In genomic region chr16:69089091-69089912, GRCh38 we compare ENCODE assay signal across 8 cellular contexts. TPM values are rescaled to one million over a fixed set of nuclear protein-coding genes. Genes with fewer than 3 reads are reported as not detected.
DNase-seq lines count a peak whose midpoint lies in the region; ATAC-seq and TF ChIP-seq lines count a peak whose summit lies in the region.

No MANE protein-coding gene starts in this region.

- ATAC-seq in heart left ventricle: peak in 3 of 4 donors; percentile 36 to 58 (median 49)
- ATAC-seq in Panc1: peak; percentile 90

- DNase-seq in heart left ventricle (peak in 1 of 5 donors; percentile 54), cardiac septum (ENCODE audit: low spot score) (no peak), Panc1 (ENCODE audit: low read depth, low spot score) (no peak), thyroid gland (peak; percentile 81 to 92), NCI-H774 (lab: John Stamatoyannopoulos, UW) (no peak), activated gamma-delta T cell (lab: John Stamatoyannopoulos, UW) (no peak), SW 1271 (lab: John Stamatoyannopoulos, UW) (no peak)

- H3K4me3 ChIP-seq in heart left ventricle (no peak overlapping the region), Panc1 (ENCODE audit: low read depth in 2 of 2, low read length in 2 of 2) (no peak overlapping the region), esophagus (ENCODE audit: low read depth in 1 of 2, low read length in 2 of 2) (no peak overlapping the region), thyroid gland (replicated peaks in 1 of 3) (no peak overlapping the region)

- TF ChIP-seq CTCF in heart left ventricle (IDR thresholded peaks at IDR 0.05): no peak
- no peak for TF ChIP-seq CTCF in Panc1 (IDR thresholded peaks at IDR 0.05)
- TF ChIP-seq CTCF in thyroid gland (IDR thresholded peaks at IDR 0.05): peak in 1 of 6 experiments; percentile 16

- H3K27ac ChIP-seq in heart left ventricle (peak overlapping the region in 3 of 12 donors; percentile 3 to 43 (median 38)), Panc1 (ENCODE audit: low read length) (no peak overlapping the region), esophagus (ENCODE audit: low read depth in 2 of 2, low read length in 1 of 2) (peak overlapping the region; percentile 40 to 43), thyroid gland (peak overlapping the region; percentile 62 to 98 (median 83))

- H3K4me1 ChIP-seq in heart left ventricle: peaks cover 0 to 23% (median 6%) of the 10 kb centered on the region in 12 donors
- H3K4me1 ChIP-seq in Panc1 (ENCODE audit: control insufficient read depth, insufficient read depth, low read length): peaks cover 13% of the 10 kb centered on the region; the same call in 1 of the 2 replicates
- H3K4me1 ChIP-seq in esophagus (ENCODE audit: control insufficient read depth in 2 of 2, insufficient read depth in 2 of 2, low read length in 1 of 2): peaks cover 2 to 8% of the 10 kb centered on the region in 2 donors
- peaks cover 32 to 37% of the 10 kb centered on the region in 2 donors for H3K4me1 ChIP-seq in thyroid gland

- H3K9me3 ChIP-seq in heart left ventricle (no peaks in the 10 kb centered on the region), Panc1 (ENCODE audit: control insufficient read depth, insufficient read depth, low read depth, low read length) (no peaks in the 10 kb centered on the region), esophagus (ENCODE audit: control insufficient read depth in 2 of 2, insufficient read depth in 1 of 2, low read depth in 1 of 2, low read length in 1 of 2) (no peaks in the 10 kb centered on the region), thyroid gland (no peaks in the 10 kb centered on the region)

- peaks cover 0 to 10% (median 0%) of the 10 kb centered on the region in 9 donors for H3K36me3 ChIP-seq in heart left ventricle
- no peaks in the 10 kb centered on the region for H3K36me3 ChIP-seq in Panc1 (ENCODE audit: control insufficient read depth, insufficient read depth, low read length)
- no peaks in the 10 kb centered on the region for H3K36me3 ChIP-seq in esophagus (ENCODE audit: control insufficient read depth in 2 of 2, insufficient read depth in 2 of 2, low read length in 1 of 2)
- no peaks in the 10 kb centered on the region for H3K36me3 ChIP-seq in thyroid gland

- BruUV-seq in Panc1 (replicated peaks; lab: Mats Ljungman, UMichigan): no TSS peak

- intact Hi-C loops in heart left ventricle (cut with DNase I) (no loop called here), cardiac septum (cut with DNase I) (no loop called here), Panc1 (cut with micrococcal nuclease; ENCODE audit: unreplicated experiment) (no loop called here), thyroid gland (cut with DNase I) (no loop called here)

- in situ Hi-C loops in Panc1 (cut with HindIII; ENCODE audit: low pct_unique_long_range_greater_than_20kb, low sequenced_read_pairs): no loop called here

- POLR2A ChIA-PET in Panc1 (lab: Charles Lee): no interaction called here

- CTCF ChIA-PET in Panc1 (lab: Charles Lee): no interaction called here

- H3K27me3 ChIP-seq in heart left ventricle (no peaks in the 10 kb centered on the region), Panc1 (ENCODE audit: control insufficient read depth, insufficient read depth, low read length) (no peaks in the 10 kb centered on the region), esophagus (ENCODE audit: control insufficient read depth in 1 of 2, insufficient read depth in 2 of 2, low read length in 2 of 2) (no peaks in the 10 kb centered on the region), thyroid gland (no peaks in the 10 kb centered on the region)

- TF ChIP-seq POLR2A in heart left ventricle (IDR thresholded peaks at IDR 0.05): no peak
- peak in 1 of 2 donors; percentile 23 for TF ChIP-seq POLR2A in thyroid gland (IDR thresholded peaks at IDR 0.05)

- WGBS in heart left ventricle, 4 donors: 45 to 63% (median 52%) methylated on average over 15 to 16 of the region's 16 CpGs
- WGBS in esophagus, 2 donors: 34 to 37% methylated on average over 16 of the region's 16 CpGs
- WGBS in thyroid gland, 2 donors: 32 to 48% methylated on average over 12 to 16 of the region's 16 CpGs

RNA-seq across cellular contexts. Expression of gene HAS3, which starts 16.2 kb away (rescaled TPM):
- total RNA-seq in heart left ventricle (1 to 10 TPM in 2 of 9 donors, under 1 TPM in 7; 0.21 to 2.0 (median 0.48) TPM), cardiac septum (0.38 TPM), Panc1 (2021; ENCODE audit: unreplicated experiment) (6.9 TPM), thyroid gland (1 to 10 TPM; 3.5 to 9.1 (median 7.5) TPM)
- polyA plus RNA-seq in heart left ventricle (under 1 TPM; 0.27 to 0.72 TPM), esophagus (10 to 100 TPM in 1 of 2 donors, 1 to 10 TPM in 1; 9.3 to 12.0 TPM)
- polyA plus RNA-seq in Panc1 (2012; ENCODE audit: insufficient read length): 5.0 TPM

RNA-seq across cellular contexts. Expression of gene CHTF8, which starts 43.1 kb away (rescaled TPM):
- total RNA-seq in heart left ventricle: 10 to 100 TPM; 31.5 to 79.7 (median 57.2) TPM
- 10 to 100 TPM; 18.7 to 53.2 TPM for polyA plus RNA-seq in heart left ventricle
- 43.2 TPM for total RNA-seq in cardiac septum
- total RNA-seq in Panc1 (2021; ENCODE audit: unreplicated experiment): 116 TPM
- polyA plus RNA-seq in Panc1 (2012; ENCODE audit: insufficient read length): 85.0 TPM
- 10 to 100 TPM; 18.8 to 43.5 TPM for polyA plus RNA-seq in esophagus
- total RNA-seq in thyroid gland: 100 to 1,000 TPM in 3 of 4 donors, 10 to 100 TPM in 1; 95.8 to 124 (median 104) TPM

RNA-seq across cellular contexts. Expression of gene UTP4, which starts 43.1 kb away (rescaled TPM):
- total RNA-seq in heart left ventricle (10 to 100 TPM; 12.8 to 38.2 (median 28.3) TPM), cardiac septum (25.6 TPM), Panc1 (2021; ENCODE audit: unreplicated experiment) (61.7 TPM), thyroid gland (10 to 100 TPM; 22.4 to 33.1 (median 24.1) TPM)
- polyA plus RNA-seq in heart left ventricle (10 to 100 TPM; 11.8 to 31.1 TPM), esophagus (10 to 100 TPM; 15.5 to 29.8 TPM)
- 41.6 TPM for polyA plus RNA-seq in Panc1 (2012; ENCODE audit: insufficient read length)

Comparison
In these comparisons a context has a peak if more than half of its experiments do, and no peak if none do; other contexts are left out.
1. DNase-seq: peak in thyroid gland (2 of 2); none in cardiac septum (single experiment), Panc1 (single experiment), NCI-H774 (single experiment), activated gamma-delta T cell (single experiment) and SW 1271 (0 of 2).